ENCODE assay signal across 1 cellular context in the genomic region with DNA sequence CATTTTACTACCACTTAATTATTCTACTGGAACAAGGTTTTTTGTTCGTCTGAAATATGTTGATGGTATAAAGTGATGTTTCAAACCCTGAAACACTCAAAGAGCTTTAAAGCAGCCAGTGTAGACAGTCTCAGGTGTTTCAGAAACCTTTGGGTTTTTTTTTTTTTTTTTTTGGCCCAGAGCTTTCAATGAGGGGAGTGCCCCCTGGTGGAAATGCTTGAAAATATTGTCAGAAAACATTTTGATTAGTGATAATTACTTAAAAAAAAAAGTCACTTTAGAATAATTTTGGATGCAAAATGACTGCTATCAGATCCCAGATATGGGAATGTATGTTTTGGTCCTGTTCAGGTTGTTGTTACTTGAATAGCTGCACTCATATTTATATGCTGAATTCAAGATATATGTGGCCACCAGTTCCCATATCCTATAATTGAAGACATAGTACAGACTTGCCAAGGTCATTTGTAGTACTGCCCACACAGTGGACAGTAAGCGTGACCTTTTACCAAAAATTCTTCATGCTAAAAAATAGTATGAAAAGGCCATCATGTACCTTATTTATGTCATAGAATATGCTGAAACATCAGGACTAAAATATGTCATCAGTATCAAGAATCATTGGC.
TF ChIP-seq lines count a peak whose summit lies in the region.

No MANE protein-coding gene starts in this region.

TF ChIP-seq in liver, 16 proteins besides CTCF, POLR2A, EP300 and RAD21 (continued from another document):
- no peak for TF ChIP-seq TAF1 (conservative IDR thresholded peaks at IDR 0.05)
